ENCODE assay signal across 15 cellular contexts in genomic region chr3:34483290-34483887, GRCh38.
DNase-seq lines count a peak whose midpoint lies in the region; ATAC-seq and TF ChIP-seq lines count a peak whose summit lies in the region.
"Had no signal": no experiment of that assay in that cellular context is flagged by ENCODE, and none has a peak within 500 bp of the region (broad histone marks: within the 10 kb centered on the region; RNA-seq: fewer than 3 reads in every experiment).

No MANE protein-coding gene starts in this region.

- H2AFZ ChIP-seq in ACC112 (ENCODE audit: low read length, unreplicated experiment) = peak overlapping the region; percentile 84

- H3K4me1 ChIP-seq in ACC112 (ENCODE audit: control insufficient read depth, insufficient read depth, low read length, unreplicated experiment) (no peaks in the 10 kb centered on the region), gastrocnemius medialis (no peaks in the 10 kb centered on the region)
- no peaks in the 10 kb centered on the region for H3K4me1 ChIP-seq in CD8-positive, alpha-beta T cell (ENCODE audit: insufficient read depth, low read length)
- H3K4me1 ChIP-seq: heart left ventricle had no signal

- H3K9me3 ChIP-seq in CD8-positive, alpha-beta T cell (ENCODE audit: low read length) = no peaks in the 10 kb centered on the region
- H3K9me3 ChIP-seq in gastrocnemius medialis = no peaks in the 10 kb centered on the region
- H3K9me3 ChIP-seq: heart left ventricle had no signal

- CTCF ChIA-PET in CD8-positive, alpha-beta T cell (lab: Charles Lee) = no interaction called here
- CTCF ChIA-PET in activated CD8-positive, alpha-beta T cell treated with anti-CD3 and anti-CD28 coated beads, Interleukin-2, amount 10 ng/mL, durations not matched to agents 7 days and 5 days (lab: Charles Lee) = no interaction called here

- DNase-seq in CD8-positive, alpha-beta T cell = no peak
- DNase-seq in activated CD8-positive, alpha-beta T cell treated with anti-CD3 and anti-CD28 coated beads, Interleukin-2, amount 10 ng/mL, durations not matched to agents 7 days and 5 days = no peak
- peak; percentile 31 for DNase-seq in myocyte (ENCODE audit: low read depth)
- no peak for DNase-seq in gastrocnemius medialis
- DNase-seq: erythroblast, GF-D8, heart left ventricle, NCI-H2081 treated with DMSO at 0.1 percent for 48 hours, SIG-M5 had no signal

- TF ChIP-seq CTCF in CD8-positive, alpha-beta T cell (IDR thresholded peaks at IDR 0.05) = no peak
- no peak for TF ChIP-seq CTCF in gastrocnemius medialis (IDR thresholded peaks at IDR 0.05 in 4 of 5, conservative IDR thresholded peaks at IDR 0.05 in 1 of 5)

- no peaks in the 10 kb centered on the region for H3K36me3 Mint-ChIP-seq in CD8-positive, alpha-beta T cell
- no peaks in the 10 kb centered on the region for H3K36me3 Mint-ChIP-seq in activated CD8-positive, alpha-beta T cell treated with anti-CD3 and anti-CD28 coated beads, Interleukin-2, amount 10 ng/mL, durations not matched to agents 7 days and 5 days (ENCODE audit: low read depth)
- H3K36me3 Mint-ChIP-seq: activated naive CD4-positive, alpha-beta T cell treated with anti-CD3 and anti-CD28 coated beads, Interleukin-2, amount 50 U/mL, for 72 hours; type B pancreatic cell had no signal

- H3K4me1 Mint-ChIP-seq in CD8-positive, alpha-beta T cell (ENCODE audit: low read depth) = peaks cover 24% of the 10 kb centered on the region
- H3K4me1 Mint-ChIP-seq in activated CD8-positive, alpha-beta T cell treated with anti-CD3 and anti-CD28 coated beads, Interleukin-2, amount 10 ng/mL, durations not matched to agents 7 days and 5 days (ENCODE audit: low read depth) = no peaks in the 10 kb centered on the region

- H3K27ac Mint-ChIP-seq in CD8-positive, alpha-beta T cell = peak overlapping the region; percentile 60
- no peak overlapping the region for H3K27ac Mint-ChIP-seq in activated CD8-positive, alpha-beta T cell treated with anti-CD3 and anti-CD28 coated beads, Interleukin-2, amount 10 ng/mL, durations not matched to agents 7 days and 5 days
- H3K27ac Mint-ChIP-seq: activated naive CD4-positive, alpha-beta T cell treated with anti-CD3 and anti-CD28 coated beads, Interleukin-2, amount 50 U/mL, for 72 hours; type B pancreatic cell had no signal

- H3K27me3 Mint-ChIP-seq in CD8-positive, alpha-beta T cell (ENCODE audit: low read depth) = no peaks in the 10 kb centered on the region
- no peaks in the 10 kb centered on the region for H3K27me3 Mint-ChIP-seq in activated CD8-positive, alpha-beta T cell treated with anti-CD3 and anti-CD28 coated beads, Interleukin-2, amount 10 ng/mL, durations not matched to agents 7 days and 5 days (ENCODE audit: low read depth)
- H3K27me3 Mint-ChIP-seq: type B pancreatic cell had no signal

- in situ Hi-C loops in gastrocnemius medialis (cut with MboI; ENCODE audit: low sequenced_read_pairs in 4 of 4) = no loop called here

- no peaks in the 10 kb centered on the region for H3K9me3 Mint-ChIP-seq in CD8-positive, alpha-beta T cell
- H3K9me3 Mint-ChIP-seq in activated CD8-positive, alpha-beta T cell treated with anti-CD3 and anti-CD28 coated beads, Interleukin-2, amount 10 ng/mL, durations not matched to agents 7 days and 5 days (ENCODE audit: insufficient read depth) = no peaks in the 10 kb centered on the region
- H3K9me3 Mint-ChIP-seq: type B pancreatic cell had no signal

- TF ChIP-seq POLR2A in gastrocnemius medialis (IDR thresholded peaks at IDR 0.05) = no peak

- H3K27me3 ChIP-seq in ACC112 (ENCODE audit: insufficient read depth, low read length) (no peaks in the 10 kb centered on the region), gastrocnemius medialis (no peaks in the 10 kb centered on the region)
- H3K27me3 ChIP-seq in CD8-positive, alpha-beta T cell (ENCODE audit: insufficient read depth, low read length) = no peaks in the 10 kb centered on the region
- H3K27me3 ChIP-seq: heart left ventricle had no signal

- peak overlapping the region; percentile 81 for H3K4me3 Mint-ChIP-seq in CD8-positive, alpha-beta T cell
- H3K4me3 Mint-ChIP-seq in activated CD8-positive, alpha-beta T cell treated with anti-CD3 and anti-CD28 coated beads, Interleukin-2, amount 10 ng/mL, durations not matched to agents 7 days and 5 days = peak overlapping the region; percentile 38
- H3K4me3 Mint-ChIP-seq: type B pancreatic cell had no signal

- H3K27ac ChIP-seq in ACC112 (ENCODE audit: low read depth, low read length) (no peak overlapping the region), gastrocnemius medialis (no peak overlapping the region)
- H3K27ac ChIP-seq in CD8-positive, alpha-beta T cell (ENCODE audit: low read depth, low read length) = peak overlapping the region; percentile 21

- H3K4me3 ChIP-seq in ACC112 (ENCODE audit: low read depth, low read length) (peak overlapping the region; percentile 75), gastrocnemius medialis (no peak overlapping the region)
- H3K4me3 ChIP-seq in CD8-positive, alpha-beta T cell (ENCODE audit: low read depth, low read length) = peak overlapping the region; percentile 28

- POLR2A ChIA-PET in CD8-positive, alpha-beta T cell (lab: Charles Lee) = no interaction called here
- POLR2A ChIA-PET in activated CD8-positive, alpha-beta T cell treated with anti-CD3 and anti-CD28 coated beads, Interleukin-2, amount 10 ng/mL, durations not matched to agents 7 days and 5 days (lab: Charles Lee) = no interaction called here

- intact Hi-C loops in CD8-positive, alpha-beta T cell (cut with DNase I, micrococcal nuclease) = no loop called here
- intact Hi-C loops in gastrocnemius medialis (cut with DNase I; ENCODE audit: low total_unique reads) = no loop called here

- ATAC-seq in CD8-positive, alpha-beta T cell = no peak
- no peak for ATAC-seq in activated CD8-positive, alpha-beta T cell treated with anti-CD3 and anti-CD28 coated beads, Interleukin-2, amount 10 ng/mL, durations not matched to agents 7 days and 5 days
- ATAC-seq in HG03159 (IDR thresholded peaks at IDR 0.05; ENCODE audit: unreplicated experiment) (no peak), GM18867 (IDR thresholded peaks at IDR 0.05; ENCODE audit: unreplicated experiment) (no peak), GM19351 (IDR thresholded peaks at IDR 0.05; ENCODE audit: unreplicated experiment) (no peak), gastrocnemius medialis (no peak)
- ATAC-seq: activated naive CD4-positive, alpha-beta T cell treated with anti-CD3 and anti-CD28 coated beads, Interleukin-2, amount 50 U/mL, for 72 hours had no signal

- H3K79me2 ChIP-seq in ACC112 (ENCODE audit: control insufficient read depth, insufficient read depth, low read length, unreplicated experiment) = no peaks in the 10 kb centered on the region

- H3K36me3 ChIP-seq in ACC112 (ENCODE audit: insufficient read depth, low read length) = no peaks in the 10 kb centered on the region
- H3K36me3 ChIP-seq in CD8-positive, alpha-beta T cell (ENCODE audit: insufficient read depth, low read length) = no peaks in the 10 kb centered on the region
- H3K36me3 ChIP-seq in gastrocnemius medialis = no peaks in the 10 kb centered on the region
- H3K36me3 ChIP-seq: heart left ventricle had no signal

Comparison
In these comparisons a context has a peak if more than half of its experiments do, and no peak if none do; other contexts are left out.
1. H3K4me3 ChIP-seq: peak in ACC112 (single experiment) and CD8-positive, alpha-beta T cell (single experiment); none in gastrocnemius medialis (0 of 4).